ENCODE assay signal across 9 cellular contexts in the genomic region with DNA sequence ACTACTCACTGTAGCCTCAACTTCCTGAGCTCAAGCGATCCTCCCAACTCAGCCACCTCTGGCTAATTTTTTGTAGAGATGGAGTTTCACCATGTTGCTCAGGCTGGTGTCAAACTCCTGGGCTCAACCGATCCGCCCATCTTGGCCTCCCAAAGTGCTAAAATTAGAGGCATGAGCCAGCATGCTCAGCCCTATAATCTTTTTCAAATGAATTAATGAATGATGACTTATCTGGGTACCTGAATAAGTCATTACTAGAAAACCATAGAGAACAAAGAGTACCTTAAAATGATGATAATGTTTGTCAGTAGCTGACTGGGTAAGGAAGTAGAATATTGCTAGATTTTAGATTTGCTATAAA. TPM values are rescaled to one million over a fixed set of nuclear protein-coding genes. Genes with fewer than 3 reads are reported as not detected.
DNase-seq lines count a peak whose midpoint lies in the region; ATAC-seq, FAIRE-seq and TF ChIP-seq lines count a peak whose summit lies in the region.
"Had no signal": no experiment of that assay in that cellular context is flagged by ENCODE, and none has a peak within 500 bp of the region (broad histone marks: within the 10 kb centered on the region; RNA-seq: fewer than 3 reads in every experiment).

No MANE protein-coding gene starts in this region.

- H4K20me1 ChIP-seq in PC-9 (ENCODE audit: insufficient read depth): no peaks in the 10 kb centered on the region

- H3K9me3 Mint-ChIP-seq in CD4-positive, alpha-beta memory T cell: peaks cover 0 to 4% (median 0%) of the 10 kb centered on the region in 8 donors
- H3K9me3 Mint-ChIP-seq in activated CD8-positive, alpha-beta T cell treated with anti-CD3 and anti-CD28 coated beads for 36 hours: no peaks in the 10 kb centered on the region
- H3K9me3 Mint-ChIP-seq in memory B cell: no peaks in the 10 kb centered on the region

- H3K4me3 ChIP-seq in CD4-positive, alpha-beta memory T cell (ENCODE audit: low read length in 2 of 2): no peak overlapping the region
- no peak overlapping the region for H3K4me3 ChIP-seq in PC-9

- H3K4me1 ChIP-seq in CD4-positive, alpha-beta memory T cell (ENCODE audit: insufficient read depth, low read length): peaks cover 94% of the 10 kb centered on the region
- H3K4me1 ChIP-seq in PC-9 (replicated peaks; ENCODE audit: insufficient read depth): peaks cover 36% of the 10 kb centered on the region

- H2AFZ ChIP-seq in PC-9: no peak overlapping the region

- CTCF ChIA-PET in CD4-positive, alpha-beta memory T cell (lab: Charles Lee; ENCODE audit: partially characterized antibody): interaction anchor here (0.6 to 1.2 kb wide), 5 partner anchors 9 to 187 kb away, joined by 3 to 8 read pairs (median 3); no protein-coding TSS in a partner anchor
- CTCF ChIA-PET in activated CD8-positive, alpha-beta T cell treated with anti-CD3 and anti-CD28 coated beads for 36 hours (lab: Charles Lee): interaction anchor here (1.0 to 1.1 kb wide), 2 partner anchors 36 to 39 kb away, joined by 3 to 4 read pairs; no protein-coding TSS in a partner anchor
- CTCF ChIA-PET in PC-9 (lab: Charles Lee): interaction anchor here (0.6 kb wide), 1 partner anchor 144 kb away, joined by 4 read pairs; no protein-coding TSS in a partner anchor

- H3F3A ChIP-seq in PC-9 (ENCODE audit: insufficient read depth, low read depth): peaks cover 36% of the 10 kb centered on the region

- FAIRE-seq in HTR-8/SVneo (lab: Jason Lieb, UNC): no peak

- H3K9me2 ChIP-seq in PC-9 (ENCODE audit: insufficient read depth): no peaks in the 10 kb centered on the region

- DNase-seq in CD4-positive, alpha-beta memory T cell: no peak
- peak; percentile 73 for DNase-seq in activated CD8-positive, alpha-beta T cell treated with anti-CD3 and anti-CD28 coated beads for 36 hours
- DNase-seq in memory B cell (ENCODE audit: low spot score in 2 of 2) (no peak), HTR-8/SVneo (ENCODE audit: insufficient read length, low spot score) (no peak), NCI-H1417 (lab: John Stamatoyannopoulos, UW) (no peak), NCI-H526 treated with DMSO at 0.1 percent for 48 hours (lab: John Stamatoyannopoulos, UW) (no peak), PC-9 (no peak)

- no peaks in the 10 kb centered on the region for H3K27me3 Mint-ChIP-seq in CD4-positive, alpha-beta memory T cell
- H3K27me3 Mint-ChIP-seq in activated CD8-positive, alpha-beta T cell treated with anti-CD3 and anti-CD28 coated beads for 36 hours: no peaks in the 10 kb centered on the region
- no peaks in the 10 kb centered on the region for H3K27me3 Mint-ChIP-seq in memory B cell

- peaks cover 69 to 96% (median 82%) of the 10 kb centered on the region in 4 donors for H3K4me1 Mint-ChIP-seq in CD4-positive, alpha-beta memory T cell
- peaks cover 90% of the 10 kb centered on the region for H3K4me1 Mint-ChIP-seq in activated CD8-positive, alpha-beta T cell treated with anti-CD3 and anti-CD28 coated beads for 36 hours (ENCODE audit: low read depth)
- H3K4me1 Mint-ChIP-seq in memory B cell: peaks cover 63% of the 10 kb centered on the region

- no peaks in the 10 kb centered on the region for H3K9me3 ChIP-seq in CD4-positive, alpha-beta memory T cell (ENCODE audit: control insufficient read depth in 1 of 2, low read length in 2 of 2)
- no peaks in the 10 kb centered on the region for H3K9me3 ChIP-seq in PC-9 (ENCODE audit: insufficient read depth, low read depth)

- POLR2A ChIA-PET in CD4-positive, alpha-beta memory T cell (lab: Charles Lee; ENCODE audit: partially characterized antibody): interaction anchor here (0.6 to 7.4 kb wide), 15 partner anchors 11 to 144 kb away, joined by 3 to 83 read pairs (median 4); partner anchors contain the start of genes FNBP1 and GPR107
- POLR2A ChIA-PET in activated CD8-positive, alpha-beta T cell treated with anti-CD3 and anti-CD28 coated beads for 36 hours (lab: Charles Lee): interaction anchor here (0.6 to 8.7 kb wide), 13 partner anchors 10 to 142 kb away, joined by 3 to 104 read pairs (median 5); partner anchors contain the start of gene FNBP1
- POLR2A ChIA-PET in PC-9 (lab: Charles Lee; ENCODE audit: unreplicated experiment): no interaction called here

- no peak for TF ChIP-seq CTCF in activated CD8-positive, alpha-beta T cell treated with anti-CD3 and anti-CD28 coated beads for 36 hours (IDR thresholded peaks at IDR 0.05)
- TF ChIP-seq CTCF in PC-9 (conservative IDR thresholded peaks at IDR 0.05): no peak

- no peaks in the 10 kb centered on the region for H3K36me3 ChIP-seq in CD4-positive, alpha-beta memory T cell (ENCODE audit: insufficient read depth, low read length)
- H3K36me3 ChIP-seq in PC-9 (ENCODE audit: low read depth): no peaks in the 10 kb centered on the region

- H3K4me2 ChIP-seq in PC-9: no peak overlapping the region

- no TSS peak for BruUV-seq in PC-9 (replicated peaks; lab: Mats Ljungman, UMichigan)

- H3K79me2 ChIP-seq in PC-9 (ENCODE audit: low read depth): peaks cover 87% of the 10 kb centered on the region

- H3K36me3 Mint-ChIP-seq in CD4-positive, alpha-beta memory T cell: peaks cover 25 to 49% of the 10 kb centered on the region in 2 donors
- peaks cover 71% of the 10 kb centered on the region for H3K36me3 Mint-ChIP-seq in activated CD8-positive, alpha-beta T cell treated with anti-CD3 and anti-CD28 coated beads for 36 hours (ENCODE audit: low read depth)
- peaks cover 10% of the 10 kb centered on the region for H3K36me3 Mint-ChIP-seq in memory B cell

- H3K4me3 Mint-ChIP-seq in CD4-positive, alpha-beta memory T cell: peak overlapping the region; percentile 68 to 79 (median 72)
- H3K4me3 Mint-ChIP-seq in activated CD8-positive, alpha-beta T cell treated with anti-CD3 and anti-CD28 coated beads for 36 hours: peak overlapping the region; percentile 56
- peak overlapping the region; percentile 63 for H3K4me3 Mint-ChIP-seq in memory B cell

- intact Hi-C loops in CD4-positive, alpha-beta memory T cell (cut with micrococcal nuclease): no loop called here
- intact Hi-C loops in activated CD8-positive, alpha-beta T cell treated with anti-CD3 and anti-CD28 coated beads for 36 hours (cut with micrococcal nuclease): no loop called here
- intact Hi-C loops in PC-9 (cut with micrococcal nuclease; ENCODE audit: unreplicated experiment): no loop called here

- peak; percentile 32 for ATAC-seq in GM19397 (IDR thresholded peaks at IDR 0.05; ENCODE audit: unreplicated experiment)
- peak; percentile 52 for ATAC-seq in activated CD8-positive, alpha-beta T cell treated with anti-CD3 and anti-CD28 coated beads for 36 hours
- ATAC-seq in memory B cell (ENCODE audit: low read depth): no peak

- H3K27ac Mint-ChIP-seq in CD4-positive, alpha-beta memory T cell: peak overlapping the region; percentile 58 to 99 (median 91)
- H3K27ac Mint-ChIP-seq in activated CD8-positive, alpha-beta T cell treated with anti-CD3 and anti-CD28 coated beads for 36 hours: peak overlapping the region; percentile 99
- H3K27ac Mint-ChIP-seq in memory B cell: peak overlapping the region; percentile 99

- H3K27ac ChIP-seq in CD4-positive, alpha-beta memory T cell (ENCODE audit: low read depth, low read length): peak overlapping the region; percentile 77
- no peak overlapping the region for H3K27ac ChIP-seq in PC-9
- H3K27ac ChIP-seq: HL-60 had no signal

- no peaks in the 10 kb centered on the region for H3K27me3 ChIP-seq in CD4-positive, alpha-beta memory T cell (ENCODE audit: insufficient read depth, low read length)
- H3K27me3 ChIP-seq in PC-9 (ENCODE audit: insufficient read depth, low read depth): no peaks in the 10 kb centered on the region

RNA-seq across cellular contexts. Expression of gene FNBP1, which starts 13.8 kb away (rescaled TPM):
- total RNA-seq in CD4-positive, alpha-beta memory T cell: 100 to 1,000 TPM; 197 to 202 TPM
- polyA plus RNA-seq in CD4-positive, alpha-beta memory T cell: 100 to 1,000 TPM; 143 to 165 TPM
- total RNA-seq in activated CD8-positive, alpha-beta T cell treated with anti-CD3 and anti-CD28 coated beads for 36 hours: 100 to 1,000 TPM; 266 to 268 TPM
- 68.2 and 80.7 TPM in 2 replicates for total RNA-seq in PC-9 (2021)

RNA-seq across cellular contexts. Expression of gene GPR107, which starts 24.5 kb away (rescaled TPM):
- total RNA-seq in CD4-positive, alpha-beta memory T cell: 10 to 100 TPM; 23.8 to 24.4 TPM
- 1 to 10 TPM; 2.2 to 3.3 TPM for polyA plus RNA-seq in CD4-positive, alpha-beta memory T cell
- total RNA-seq in activated CD8-positive, alpha-beta T cell treated with anti-CD3 and anti-CD28 coated beads for 36 hours: 10 to 100 TPM; 18.2 to 19.0 TPM
- 66.4 and 77.4 TPM in 2 replicates for total RNA-seq in PC-9 (2021)
